Comparison of ENCODE assay signal across 23 cellular contexts in genomic region chr1:31569773-31570172, GRCh38. TPM values are rescaled to one million over a fixed set of nuclear protein-coding genes. Genes with fewer than 3 reads are reported as not detected.
"Had no signal": no experiment of that assay in that cellular context is flagged by ENCODE, and none has a peak within 500 bp of the region (broad histone marks: within the 10 kb centered on the region; RNA-seq: fewer than 3 reads in every experiment).

No MANE protein-coding gene starts in this region.

- H3K4me3 Mint-ChIP-seq: activated CD4-positive, alpha-beta T cell treated with anti-CD3 and anti-CD28 coated beads, Interleukin-2, amount 10 ng/mL, durations not matched to agents 24 days and 14 days; activated T-cell treated with anti-CD3 and anti-CD28 coated beads, Interleukin-2, amount 50 U/mL, for 72 hours; stimulated activated effector memory CD8-positive, alpha-beta T cell treated with anti-CD3 and anti-CD28 coated beads, Interleukin-12 subunit alpha, Interleukin-12 subunit beta, amount 100 ng/mL, for 72 hours; T-cell had no signal

- H2AFZ ChIP-seq: hepatocyte had no signal

- H3K36me3 Mint-ChIP-seq: stimulated activated effector memory CD8-positive, alpha-beta T cell treated with anti-CD3 and anti-CD28 coated beads, Interleukin-12 subunit alpha, Interleukin-12 subunit beta, amount 100 ng/mL, for 72 hours; T-cell had no signal

- H3K4me3 ChIP-seq: esophagus squamous epithelium, hepatocyte, lung, prostate gland, right atrium auricular region, skin epidermis, testis had no signal

- H3K27ac Mint-ChIP-seq: activated CD4-positive, alpha-beta T cell treated with anti-CD3 and anti-CD28 coated beads, Interleukin-2, amount 10 ng/mL, durations not matched to agents 24 days and 14 days; activated T-cell treated with anti-CD3 and anti-CD28 coated beads, Interleukin-2, amount 50 U/mL, for 72 hours; T-cell had no signal

- H3K4me2 ChIP-seq: hepatocyte had no signal

- DNase-seq: activated CD4-positive, alpha-beta T cell treated with anti-CD3 and anti-CD28 coated beads, Interleukin-2, amount 10 ng/mL, durations not matched to agents 24 days and 14 days; activated naive CD4-positive, alpha-beta T cell treated with anti-CD3 and anti-CD28 coated beads, Interleukin-2, amount 50 U/mL, for 16 hours; activated T-cell treated with anti-CD3 and anti-CD28 coated beads, Interleukin-2, amount 50 U/mL, for 72 hours; aorta; cortex of kidney; effector CD4-positive, alpha-beta T cell; esophagus squamous epithelium; left colon; stimulated activated CD4-positive, alpha-beta T cell treated with anti-CD3 and anti-CD28 coated beads, Interleukin-15, amount 100 ng/mL, for 24 hours; stimulated activated CD4-positive, alpha-beta T cell treated with anti-CD3 and anti-CD28 coated beads, Interleukin-2, amount 100 ng/mL, for 48 hours; T-cell; testis had no signal

- ATAC-seq: activated T-cell treated with anti-CD3 and anti-CD28 coated beads, Interleukin-2, amount 50 U/mL, for 72 hours; left colon; SK-N-SH treated with all-trans-retinoic acid at 6 μM for 48 hours; stimulated activated effector memory CD8-positive, alpha-beta T cell treated with anti-CD3 and anti-CD28 coated beads, Interleukin-12 subunit alpha, Interleukin-12 subunit beta, amount 100 ng/mL, for 72 hours; T-cell had no signal

- H3K27ac ChIP-seq: esophagus squamous epithelium, hepatocyte, prostate gland, skin epidermis, testis had no signal

- H3K4me1 ChIP-seq: prostate gland had no signal

- H3K79me2 ChIP-seq: hepatocyte had no signal

- H3K27me3 ChIP-seq: esophagus squamous epithelium, hepatocyte, right atrium auricular region, testis had no signal

- H3K9me3 ChIP-seq: esophagus squamous epithelium, prostate gland, right atrium auricular region, testis had no signal

- H3K4me1 Mint-ChIP-seq: activated CD4-positive, alpha-beta T cell treated with anti-CD3 and anti-CD28 coated beads, Interleukin-2, amount 10 ng/mL, durations not matched to agents 24 days and 14 days; T-cell had no signal

- H3K9me3 Mint-ChIP-seq: activated CD4-positive, alpha-beta T cell treated with anti-CD3 and anti-CD28 coated beads, Interleukin-2, amount 10 ng/mL, durations not matched to agents 24 days and 14 days; activated T-cell treated with anti-CD3 and anti-CD28 coated beads, Interleukin-2, amount 50 U/mL, for 72 hours; stimulated activated effector memory CD8-positive, alpha-beta T cell treated with anti-CD3 and anti-CD28 coated beads, Interleukin-12 subunit alpha, Interleukin-12 subunit beta, amount 100 ng/mL, for 72 hours; T-cell had no signal

- H3K36me3 ChIP-seq: esophagus squamous epithelium, prostate gland, right atrium auricular region had no signal

RNA-seq across cellular contexts. Expression of gene TINAGL1, which starts 6.5 kb away (rescaled TPM):
- total RNA-seq: activated CD4-positive, alpha-beta T cell treated with anti-CD3 and anti-CD28 coated beads, Interleukin-2, amount 10 ng/mL, durations not matched to agents 24 days and 14 days; activated CD8-positive, alpha-beta memory T cell treated with anti-CD3 and anti-CD28 coated beads for 36 hours; activated T-cell treated with anti-CD3 and anti-CD28 coated beads, Interleukin-2, amount 50 U/mL, for 72 hours had no signal
- polyA plus RNA-seq: neural cell had no signal

RNA-seq across cellular contexts. Expression of gene HCRTR1, which starts 47.7 kb away (rescaled TPM):
- total RNA-seq: activated CD4-positive, alpha-beta T cell treated with anti-CD3 and anti-CD28 coated beads, Interleukin-2, amount 10 ng/mL, durations not matched to agents 24 days and 14 days; activated CD8-positive, alpha-beta memory T cell treated with anti-CD3 and anti-CD28 coated beads for 36 hours; activated T-cell treated with anti-CD3 and anti-CD28 coated beads, Interleukin-2, amount 50 U/mL, for 72 hours; hepatocyte; myocyte; prostate gland; T-cell; ureter had no signal
- polyA plus RNA-seq: hepatocyte had no signal
